8 cellular contexts compared by ENCODE assay signal in the genomic region with DNA sequence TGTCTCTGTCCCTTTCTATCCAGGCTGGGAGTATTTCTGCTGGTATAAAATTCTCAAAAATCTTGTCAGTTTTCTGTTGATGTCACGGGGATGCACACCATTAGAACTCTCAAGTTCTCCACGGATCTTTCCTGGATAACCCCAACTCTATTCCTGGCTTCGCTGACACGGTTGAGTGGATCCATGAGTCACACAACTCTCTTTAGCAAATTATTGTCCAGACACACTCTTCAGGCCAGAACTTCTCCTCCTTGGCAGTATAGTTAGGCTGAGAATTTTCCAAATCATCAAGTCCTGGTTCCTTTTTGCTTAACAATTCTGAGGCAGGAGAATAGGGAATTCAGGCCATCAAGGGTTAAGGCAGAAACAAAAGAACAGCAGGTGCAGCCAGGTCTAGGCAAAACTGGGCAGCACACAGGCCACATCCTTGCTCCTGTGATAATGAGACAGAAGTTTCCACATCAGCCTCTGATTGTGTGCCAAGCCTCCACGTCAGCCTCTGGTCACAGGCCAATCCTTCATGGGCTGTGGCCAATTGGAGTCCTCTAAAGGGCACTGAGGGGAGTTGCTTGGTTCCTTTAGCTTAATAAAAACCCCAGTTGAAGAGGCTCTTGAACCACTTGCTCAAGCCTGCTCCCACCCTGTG. TPM values are rescaled to one million over a fixed set of nuclear protein-coding genes. Genes with fewer than 3 reads are reported as not detected.
DNase-seq lines count a peak whose midpoint lies in the region; ATAC-seq and TF ChIP-seq lines count a peak whose summit lies in the region.

No MANE protein-coding gene starts in this region.

- H4K20me1 ChIP-seq in GM23338 (replicated peaks; ENCODE audit: insufficient read depth), result no peaks in the 10 kb centered on the region
- no peaks in the 10 kb centered on the region for H4K20me1 ChIP-seq in PC-3 (ENCODE audit: low read length)

- H3K36me3 ChIP-seq in GM23338 (ENCODE audit: insufficient read depth) (no peaks in the 10 kb centered on the region), PC-3 (ENCODE audit: low read depth, low read length) (no peaks in the 10 kb centered on the region), mucosa of rectum (ENCODE audit: control insufficient read depth in 2 of 2, insufficient read depth in 2 of 2, low read length in 2 of 2) (no peaks in the 10 kb centered on the region)

- H2AFZ ChIP-seq in GM23338 (no peak overlapping the region), PC-3 (ENCODE audit: low read length) (no peak overlapping the region)

- TF ChIP-seq POLR2A in erythroblast (IDR thresholded peaks at IDR 0.05; ENCODE audit: low read length), result no peak

- H3K79me2 ChIP-seq in GM23338 (replicated peaks; ENCODE audit: insufficient read depth), result no peaks in the 10 kb centered on the region
- H3K79me2 ChIP-seq in PC-3 (ENCODE audit: low read length), result no peaks in the 10 kb centered on the region

- CTCF ChIA-PET in PC-3 (lab: Charles Lee), result no interaction called here

- ATAC-seq in GM23338 (peak; percentile 61), PC-3 (peak; percentile 69), HG02981 (IDR thresholded peaks at IDR 0.05; ENCODE audit: unreplicated experiment) (no peak)

- peaks cover 2% of the 10 kb centered on the region for H3K27me3 Mint-ChIP-seq in GM23338 (ENCODE audit: insufficient read depth, low read depth, poor library complexity)

- POLR2A ChIA-PET in PC-3 (lab: Charles Lee; ENCODE audit: unreplicated experiment), result no interaction called here

- TF ChIP-seq CTCF in GM23338 (conservative IDR thresholded peaks at IDR 0.05; ENCODE audit: low read depth in 2 of 2) (no peak), PC-3 (conservative IDR thresholded peaks at IDR 0.05; ENCODE audit: low read depth, low read length) (no peak)

- BruUV-seq in PC-3 (replicated peaks; lab: Mats Ljungman, UMichigan), result no TSS peak

- no peak overlapping the region for H3K4me3 Mint-ChIP-seq in GM23338

- H3K9ac ChIP-seq in PC-3 (ENCODE audit: low read length) (no peak overlapping the region), mucosa of rectum (ENCODE audit: low read depth in 1 of 2, low read length in 2 of 2) (peak overlapping the region in 1 of 2 donors; percentile 15)

- H3F3A ChIP-seq in GM23338 (replicated peaks; ENCODE audit: low read depth), result no peaks in the 10 kb centered on the region
- H3F3A ChIP-seq in PC-3 (ENCODE audit: low read length, unreplicated experiment), result no peaks in the 10 kb centered on the region

- H3K4me2 ChIP-seq in GM23338 (no peak overlapping the region), PC-3 (ENCODE audit: low read length) (peak overlapping the region; percentile 22)

- H3K4me3 ChIP-seq in GM23338 (no peak overlapping the region), PC-3 (ENCODE audit: low read length) (no peak overlapping the region), mucosa of rectum (ENCODE audit: low read length in 2 of 2) (no peak overlapping the region)

- H3K4me1 Mint-ChIP-seq in GM23338, result peaks cover 9% of the 10 kb centered on the region

- intact Hi-C loops in PC-3 (cut with micrococcal nuclease), result loop anchor here (2.0 to 5.0 kb wide), 3 partner anchors 23 to 539 kb away; a partner anchor contains a TSS

- H3K4me1 ChIP-seq in GM23338 (ENCODE audit: insufficient read depth) (no peaks in the 10 kb centered on the region; the same call in 1 of the 2 replicates), PC-3 (ENCODE audit: insufficient read depth, low read length) (peaks cover 20% of the 10 kb centered on the region), mucosa of rectum (ENCODE audit: control insufficient read depth in 2 of 2, insufficient read depth in 2 of 2, low read length in 2 of 2) (no peaks in the 10 kb centered on the region)

- DNase-seq in GM23338 (ENCODE audit: low spot score), result peak; percentile 53
- DNase-seq in PC-3, result peak; percentile 96
- peak; percentile 67 to 83 for DNase-seq in erythroblast (lab: John Stamatoyannopoulos, UW)
- DNase-seq in SK-N-DZ (ENCODE audit: low spot score), result no peak
- no peak for DNase-seq in NCI-H748 (lab: John Stamatoyannopoulos, UW; ENCODE audit: unreplicated experiment)
- DNase-seq in activated T-cell treated with anti-CD3 and anti-CD28 coated beads for 4 hours, result no peak

- H3K9me3 ChIP-seq in PC-3 (ENCODE audit: low read length) (no peaks in the 10 kb centered on the region), mucosa of rectum (ENCODE audit: control insufficient read depth in 2 of 2, low read length in 2 of 2) (no peaks in the 10 kb centered on the region)

- no peaks in the 10 kb centered on the region for H3K9me3 Mint-ChIP-seq in GM23338

- H3K36me3 Mint-ChIP-seq in GM23338 (ENCODE audit: low read depth), result no peaks in the 10 kb centered on the region

- H3K27ac ChIP-seq in GM23338 (ENCODE audit: low read depth) (no peak overlapping the region), PC-3 (ENCODE audit: low read length) (peak overlapping the region; percentile 20), mucosa of rectum (ENCODE audit: low read depth in 2 of 2, low read length in 2 of 2) (peak overlapping the region; percentile 9 to 26)

- no peak overlapping the region for H3K27ac Mint-ChIP-seq in GM23338

- H3K9me2 ChIP-seq in GM23338 (ENCODE audit: insufficient read depth), result no peaks in the 10 kb centered on the region
- H3K9me2 ChIP-seq in PC-3 (replicated peaks; ENCODE audit: low read length), result no peaks in the 10 kb centered on the region

- no peaks in the 10 kb centered on the region for H3K27me3 ChIP-seq in GM23338 (ENCODE audit: insufficient read depth)
- no peaks in the 10 kb centered on the region for H3K27me3 ChIP-seq in PC-3 (ENCODE audit: low read length)
- no peaks in the 10 kb centered on the region for H3K27me3 ChIP-seq in mucosa of rectum (ENCODE audit: control insufficient read depth in 2 of 2, insufficient read depth in 2 of 2, low read length in 2 of 2)

TF ChIP-seq in GM23338, 12 proteins besides CTCF, POLR2A, EP300 and RAD21 (continues in another document):
- no peak for TF ChIP-seq ZNF331 (CRISPR knock-in tag; IDR thresholded peaks at IDR 0.05; ENCODE audit: low read depth)
- TF ChIP-seq, protein P1, sequence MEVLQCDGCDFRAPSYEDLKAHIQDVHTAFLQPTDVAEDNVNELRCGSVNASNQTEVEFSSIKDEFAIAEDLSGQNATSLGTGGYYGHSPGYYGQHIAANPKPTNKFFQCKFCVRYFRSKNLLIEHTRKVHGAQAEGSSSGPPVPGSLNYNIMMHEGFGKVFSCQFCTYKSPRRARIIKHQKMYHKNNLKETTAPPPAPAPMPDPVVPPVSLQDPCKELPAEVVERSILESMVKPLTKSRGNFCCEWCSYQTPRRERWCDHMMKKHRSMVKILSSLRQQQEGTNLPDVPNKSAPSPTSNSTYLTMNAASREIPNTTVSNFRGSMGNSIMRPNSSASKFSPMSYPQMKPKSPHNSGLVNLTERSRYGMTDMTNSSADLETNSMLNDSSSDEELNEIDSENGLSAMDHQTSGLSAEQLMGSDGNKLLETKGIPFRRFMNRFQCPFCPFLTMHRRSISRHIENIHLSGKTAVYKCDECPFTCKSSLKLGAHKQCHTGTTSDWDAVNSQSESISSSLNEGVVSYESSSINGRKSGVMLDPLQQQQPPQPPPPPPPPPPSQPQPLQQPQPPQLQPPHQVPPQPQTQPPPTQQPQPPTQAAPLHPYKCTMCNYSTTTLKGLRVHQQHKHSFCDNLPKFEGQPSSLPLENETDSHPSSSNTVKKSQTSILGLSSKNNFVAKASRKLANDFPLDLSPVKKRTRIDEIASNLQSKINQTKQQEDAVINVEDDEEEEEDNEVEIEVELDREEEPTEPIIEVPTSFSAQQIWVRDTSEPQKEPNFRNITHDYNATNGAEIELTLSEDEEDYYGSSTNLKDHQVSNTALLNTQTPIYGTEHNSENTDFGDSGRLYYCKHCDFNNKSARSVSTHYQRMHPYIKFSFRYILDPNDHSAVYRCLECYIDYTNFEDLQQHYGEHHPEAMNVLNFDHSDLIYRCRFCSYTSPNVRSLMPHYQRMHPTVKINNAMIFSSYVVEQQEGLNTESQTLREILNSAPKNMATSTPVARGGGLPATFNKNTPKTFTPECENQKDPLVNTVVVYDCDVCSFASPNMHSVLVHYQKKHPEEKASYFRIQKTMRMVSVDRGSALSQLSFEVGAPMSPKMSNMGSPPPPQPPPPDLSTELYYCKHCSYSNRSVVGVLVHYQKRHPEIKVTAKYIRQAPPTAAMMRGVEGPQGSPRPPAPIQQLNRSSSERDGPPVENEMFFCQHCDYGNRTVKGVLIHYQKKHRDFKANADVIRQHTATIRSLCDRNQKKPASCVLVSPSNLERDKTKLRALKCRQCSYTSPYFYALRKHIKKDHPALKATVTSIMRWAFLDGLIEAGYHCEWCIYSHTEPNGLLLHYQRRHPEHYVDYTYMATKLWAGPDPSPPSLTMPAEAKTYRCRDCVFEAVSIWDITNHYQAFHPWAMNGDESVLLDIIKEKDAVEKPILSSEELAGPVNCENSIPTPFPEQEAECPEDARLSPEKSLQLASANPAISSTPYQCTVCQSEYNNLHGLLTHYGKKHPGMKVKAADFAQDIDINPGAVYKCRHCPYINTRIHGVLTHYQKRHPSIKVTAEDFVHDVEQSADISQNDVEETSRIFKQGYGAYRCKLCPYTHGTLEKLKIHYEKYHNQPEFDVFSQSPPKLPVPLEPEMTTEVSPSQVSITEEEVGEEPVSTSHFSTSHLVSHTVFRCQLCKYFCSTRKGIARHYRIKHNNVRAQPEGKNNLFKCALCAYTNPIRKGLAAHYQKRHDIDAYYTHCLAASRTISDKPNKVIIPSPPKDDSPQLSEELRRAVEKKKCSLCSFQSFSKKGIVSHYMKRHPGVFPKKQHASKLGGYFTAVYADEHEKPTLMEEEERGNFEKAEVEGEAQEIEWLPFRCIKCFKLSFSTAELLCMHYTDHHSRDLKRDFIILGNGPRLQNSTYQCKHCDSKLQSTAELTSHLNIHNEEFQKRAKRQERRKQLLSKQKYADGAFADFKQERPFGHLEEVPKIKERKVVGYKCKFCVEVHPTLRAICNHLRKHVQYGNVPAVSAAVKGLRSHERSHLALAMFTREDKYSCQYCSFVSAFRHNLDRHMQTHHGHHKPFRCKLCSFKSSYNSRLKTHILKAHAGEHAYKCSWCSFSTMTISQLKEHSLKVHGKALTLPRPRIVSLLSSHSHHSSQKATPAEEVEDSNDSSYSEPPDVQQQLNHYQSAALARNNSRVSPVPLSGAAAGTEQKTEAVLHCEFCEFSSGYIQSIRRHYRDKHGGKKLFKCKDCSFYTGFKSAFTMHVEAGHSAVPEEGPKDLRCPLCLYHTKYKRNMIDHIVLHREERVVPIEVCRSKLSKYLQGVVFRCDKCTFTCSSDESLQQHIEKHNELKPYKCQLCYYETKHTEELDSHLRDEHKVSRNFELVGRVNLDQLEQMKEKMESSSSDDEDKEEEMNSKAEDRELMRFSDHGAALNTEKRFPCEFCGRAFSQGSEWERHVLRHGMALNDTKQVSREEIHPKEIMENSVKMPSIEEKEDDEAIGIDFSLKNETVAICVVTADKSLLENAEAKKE (CRISPR knock-in tag; IDR thresholded peaks at IDR 0.05), result no peak
- no peak for TF ChIP-seq NANOG (IDR thresholded peaks at IDR 0.05; ENCODE audit: borderline replicate concordance)

RNA-seq across cellular contexts. Expression of a gene that starts 5.7 kb away (rescaled TPM):
- total RNA-seq in GM23338 (2014; rRNA removed; shearing (Covaris generic)), result 53.6 and 128 TPM in 2 replicates
- polyA plus RNA-seq in GM23338 (2016; fragmentation: Nextera tagmentation; extraction: Ambion mirVana), result 41.9 and 43.9 TPM in 2 replicates
- 180 and 212 TPM in 2 replicates for total RNA-seq in PC-3 (2014; rRNA removed)
- 95.0 and 104 TPM in 2 replicates for polyA plus RNA-seq in SK-N-DZ (2014; cell fraction: cytosol; rRNA removed)
- 47.5 and 60.0 TPM in 2 replicates for polyA plus RNA-seq in SK-N-DZ (2014; cell fraction: nucleus; rRNA removed)

Comparison
In these comparisons a context has a peak if more than half of its experiments do, and no peak if none do; other contexts are left out.
1. DNase-seq: peak in GM23338 (single experiment), PC-3 (single experiment) and erythroblast (2 of 2); none in SK-N-DZ (single experiment), NCI-H748 (single experiment) and activated T-cell treated with anti-CD3 and anti-CD28 coated beads for 4 hours (single experiment).